ENCODE assay signal across 16 cellular contexts in the genomic region with DNA sequence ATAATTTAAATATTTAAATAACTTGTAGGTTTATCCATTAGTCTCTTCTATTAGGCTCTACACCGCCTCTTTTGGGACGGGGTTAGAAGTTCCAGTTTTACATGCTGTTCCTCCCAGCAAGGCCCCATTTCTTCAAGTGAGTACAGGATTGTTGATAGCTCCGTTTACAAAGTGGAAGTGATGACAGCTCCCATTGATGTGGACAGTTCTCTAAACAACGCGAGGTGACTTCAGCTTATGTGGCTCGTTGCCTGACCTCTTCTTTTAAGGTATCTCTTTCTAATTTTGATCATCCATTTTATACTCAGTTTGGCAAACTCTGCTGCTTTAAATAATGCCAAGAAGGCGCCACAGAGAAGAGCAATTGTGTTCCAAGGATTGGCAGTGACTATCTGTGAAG. TPM values are rescaled to one million over a fixed set of nuclear protein-coding genes. Genes with fewer than 3 reads are reported as not detected.
DNase-seq lines count a peak whose midpoint lies in the region; ATAC-seq and TF ChIP-seq lines count a peak whose summit lies in the region.
"Had no signal": no experiment of that assay in that cellular context is flagged by ENCODE, and none has a peak within 500 bp of the region (broad histone marks: within the 10 kb centered on the region; RNA-seq: fewer than 3 reads in every experiment).

No MANE protein-coding gene starts in this region.

- TF ChIP-seq CTCF in heart left ventricle (IDR thresholded peaks at IDR 0.05), result no peak

- peak overlapping the region in 4 of 12 donors; percentile 41 to 60 (median 50) for H3K27ac ChIP-seq in heart left ventricle
- H3K27ac ChIP-seq: GM23248 had no signal

- peaks cover 0 to 6% (median 0%) of the 10 kb centered on the region in 12 donors for H3K9me3 ChIP-seq in heart left ventricle

- intact Hi-C loops in Right ventricle myocardium inferior (cut with DNase I), result loop anchor here (5.0 kb wide), 2 partner anchors 78 to 92 kb away; a partner anchor contains a TSS
- intact Hi-C loops in cardiac septum (cut with DNase I), result loop anchor here (5.0 kb wide), 2 partner anchors 73 to 87 kb away; no protein-coding TSS in a partner anchor
- intact Hi-C loops in heart left ventricle (cut with DNase I), result loop anchor here in 9 of 10 donors (2.0 to 10.0 kb wide), 10 partner anchors 70 to 680 kb away; a partner anchor contains a TSS

- no peaks in the 10 kb centered on the region for H3K27me3 ChIP-seq in heart left ventricle

- H3K4me1 ChIP-seq in heart left ventricle, result peaks cover 0 to 23% (median 1%) of the 10 kb centered on the region in 12 donors

- 37 to 51% (median 41%) methylated on average over 7 of the region's 7 CpGs for WGBS in heart left ventricle, 4 donors

- DNase-seq in Right ventricle myocardium inferior (ENCODE audit: missing footprints), result no peak
- no peak for DNase-seq in cardiac septum (ENCODE audit: low spot score)
- peak in 1 of 5 donors; percentile 32 for DNase-seq in heart left ventricle
- DNase-seq in midbrain (lab: John Stamatoyannopoulos, UW), result peak; percentile 6
- peak; percentile 19 for DNase-seq in superior temporal gyrus (ENCODE audit: extremely low spot score)
- DNase-seq in DMS53 treated with DMSO at 0.1 percent for 48 hours (lab: John Stamatoyannopoulos, UW; ENCODE audit: unreplicated experiment), result no peak
- no peak for DNase-seq in NCI-H2196 treated with DMSO at 0.1 percent for 48 hours (lab: John Stamatoyannopoulos, UW; ENCODE audit: unreplicated experiment)
- DNase-seq: Calu3, DMS79, GM23248, NCI-H1436 treated with DMSO at 0.1 percent for 48 hours, NCI-H2081, NCI-H526 treated with DMSO at 0.1 percent for 48 hours, OCI-M1, RPMI8226 had no signal

- no peak for TF ChIP-seq POLR2A in heart left ventricle (IDR thresholded peaks at IDR 0.05)

- peak; percentile 76 for ATAC-seq in Right ventricle myocardium inferior
- peak; percentile 65 to 93 (median 78) for ATAC-seq in heart left ventricle
- ATAC-seq in GM18511 (IDR thresholded peaks at IDR 0.05; ENCODE audit: unreplicated experiment), result no peak

- H3K4me3 ChIP-seq in heart left ventricle, result no peak overlapping the region
- H3K4me3 ChIP-seq: GM23248 had no signal

- peaks cover 0 to 83% (median 57%) of the 10 kb centered on the region in 9 donors for H3K36me3 ChIP-seq in heart left ventricle

RNA-seq across cellular contexts. Expression of a gene that starts 49.7 kb away (rescaled TPM):
- total RNA-seq in Right ventricle myocardium inferior, result 3.4 TPM
- 1.8 TPM for total RNA-seq in cardiac septum
- 1 to 10 TPM; 2.1 to 7.9 (median 3.1) TPM for total RNA-seq in heart left ventricle
- polyA plus RNA-seq in heart left ventricle, result 1 to 10 TPM; 1.8 to 6.2 TPM

Comparison
In these comparisons a context has a peak if more than half of its experiments do, and no peak if none do; other contexts are left out.
1. DNase-seq: peak in midbrain (single experiment) and superior temporal gyrus (single experiment); none in Right ventricle myocardium inferior (single experiment), cardiac septum (single experiment), DMS53 treated with DMSO at 0.1 percent for 48 hours (single experiment) and NCI-H2196 treated with DMSO at 0.1 percent for 48 hours (single experiment).